8 cellular contexts compared by ENCODE assay signal in genomic region chr2:230902180-230902899, GRCh38. TPM values are rescaled to one million over a fixed set of nuclear protein-coding genes. Genes with fewer than 3 reads are reported as not detected.
DNase-seq lines count a peak whose midpoint lies in the region; ATAC-seq and TF ChIP-seq lines count a peak whose summit lies in the region.

No MANE protein-coding gene starts in this region.

- ATAC-seq in GM18868 (IDR thresholded peaks at IDR 0.05; ENCODE audit: unreplicated experiment), result peak; percentile 73
- ATAC-seq in HG03342 (IDR thresholded peaks at IDR 0.05; ENCODE audit: unreplicated experiment), result peak; percentile 64

- peak; percentile 92 for TF ChIP-seq CTCF in foreskin fibroblast (IDR thresholded peaks at IDR 0.05; ENCODE audit: low read depth, low read length)

- DNase-seq in CD1c-positive myeloid dendritic cell (ENCODE audit: extremely low spot score) (peak; percentile 73), NT2/D1 (ENCODE audit: low read depth, low spot score) (peak; percentile 80), activated T-cell treated with anti-CD3 and anti-CD28 coated beads for 48 hours (ENCODE audit: low read depth) (peak; percentile 58), foreskin fibroblast (peak; percentile 49 to 81), posterior vena cava (ENCODE audit: low spot score) (peak; percentile 84), globus pallidus (ENCODE audit: low spot score) (no peak)

- no peak overlapping the region for H3K9ac ChIP-seq in NT2/D1 (ENCODE audit: insufficient read length, low read depth)

- H3K9me3 ChIP-seq in NT2/D1 (ENCODE audit: insufficient read depth, low read length), result no peaks in the 10 kb centered on the region

- intact Hi-C loops in posterior vena cava (cut with DNase I), result loop anchor here in 1 of 2 donors (10.0 kb wide), 1 partner anchor 82 kb away; no protein-coding TSS in a partner anchor

- H3K27me3 ChIP-seq in NT2/D1 (ENCODE audit: insufficient read depth, insufficient read length), result no peaks in the 10 kb centered on the region

- H3K4me1 ChIP-seq in NT2/D1 (ENCODE audit: insufficient read depth, insufficient read length), result peaks cover 20% of the 10 kb centered on the region

- no peak overlapping the region for H3K4me3 ChIP-seq in NT2/D1 (ENCODE audit: insufficient read length, low read depth)
- H3K4me3 ChIP-seq in foreskin fibroblast (ENCODE audit: low read depth in 1 of 2, low read length in 2 of 2), result no peak overlapping the region

- no peaks in the 10 kb centered on the region for H3K36me3 ChIP-seq in NT2/D1 (ENCODE audit: insufficient read depth, insufficient read length, low read length)

RNA-seq across cellular contexts. Expression of gene GPR55, which starts 22.7 kb away (rescaled TPM):
- total RNA-seq in posterior vena cava, result under 1 TPM; 0.14 to 0.19 TPM

RNA-seq across cellular contexts. Expression of gene ITM2C, which starts 37.6 kb away (rescaled TPM):
- 10 to 100 TPM; 54.7 to 64.9 TPM for total RNA-seq in posterior vena cava
